ENCODE assay signal across 13 cellular contexts in the genomic region with DNA sequence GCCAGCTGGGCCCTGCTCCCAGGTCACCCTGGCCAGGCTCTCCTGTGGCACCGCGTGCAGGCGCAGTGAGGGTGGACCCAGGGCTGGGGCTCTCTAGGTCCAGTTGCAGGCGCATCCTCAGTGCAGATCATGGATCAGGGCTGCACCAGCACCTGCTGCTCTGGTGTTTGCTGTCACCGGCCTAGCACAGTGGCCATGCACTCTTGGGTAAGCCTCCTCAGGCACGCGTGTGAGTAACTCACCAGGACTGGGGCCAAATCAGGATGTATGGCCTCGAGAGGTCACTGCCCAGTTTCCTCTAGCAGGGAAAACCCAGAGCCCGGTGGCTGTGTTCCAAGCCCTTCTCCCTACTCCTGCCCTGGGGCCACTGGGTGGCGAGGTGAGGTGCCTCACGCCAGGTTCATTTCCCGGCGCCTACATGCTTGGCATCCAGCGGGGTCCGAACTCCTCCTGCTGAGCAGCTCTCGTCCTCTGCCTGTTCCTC. TPM values are rescaled to one million over a fixed set of nuclear protein-coding genes. Genes with fewer than 3 reads are reported as not detected.
DNase-seq lines count a peak whose midpoint lies in the region; TF ChIP-seq lines count a peak whose summit lies in the region.
"Had no signal": no experiment of that assay in that cellular context is flagged by ENCODE, and none has a peak within 500 bp of the region (broad histone marks: within the 10 kb centered on the region; RNA-seq: fewer than 3 reads in every experiment).

No MANE protein-coding gene starts in this region.

- in situ Hi-C loops in GM23248 (cut with MboI): no loop called here
- in situ Hi-C loops in G401 (cut with HindIII; ENCODE audit: low sequenced_read_pairs): no loop called here

- H3K79me2 ChIP-seq in GM23248 (ENCODE audit: insufficient read depth) (no peaks in the 10 kb centered on the region), PC-9 (ENCODE audit: low read depth) (no peaks in the 10 kb centered on the region)

- H3K27ac ChIP-seq in GM23248 (no peak overlapping the region), PC-9 (peak overlapping the region; percentile 72), esophagus muscularis mucosa (replicated peaks in 1 of 4) (no peak overlapping the region)
- H3K27ac ChIP-seq: C4-2B had no signal

- H3K9ac ChIP-seq in GM23248: no peak overlapping the region

- CTCF ChIA-PET in PC-9 (lab: Charles Lee): interaction anchor here (0.5 kb wide), 1 partner anchor 284 kb away, joined by 3 read pairs; no protein-coding TSS in a partner anchor

- no peaks in the 10 kb centered on the region for H3K4me1 ChIP-seq in GM23248 (ENCODE audit: insufficient read depth)
- H3K4me1 ChIP-seq in PC-9 (replicated peaks; ENCODE audit: insufficient read depth): peaks cover 25% of the 10 kb centered on the region
- H3K4me1 ChIP-seq in esophagus muscularis mucosa: peaks cover 0 to 6% (median 5%) of the 10 kb centered on the region in 4 donors

- H3K36me3 ChIP-seq in GM23248 (ENCODE audit: low read depth) (no peaks in the 10 kb centered on the region), PC-9 (ENCODE audit: low read depth) (no peaks in the 10 kb centered on the region), esophagus muscularis mucosa (peaks cover 0 to 8% (median 0%) of the 10 kb centered on the region in 4 donors)

- no peak overlapping the region for H3K27ac Mint-ChIP-seq in nephron progenitor cell

- peaks cover 30% of the 10 kb centered on the region for H3K4me1 Mint-ChIP-seq in nephron progenitor cell

- H3K4me3 ChIP-seq in GM23248 (no peak overlapping the region), PC-9 (peak overlapping the region; percentile 36; the same call in 1 of the 2 replicates), esophagus muscularis mucosa (no peak overlapping the region)

- H4K20me1 ChIP-seq in GM23248 (ENCODE audit: insufficient read depth): no peaks in the 10 kb centered on the region
- no peaks in the 10 kb centered on the region for H4K20me1 ChIP-seq in PC-9 (ENCODE audit: insufficient read depth)

- no TSS peak for BruUV-seq in PC-9 (replicated peaks; lab: Mats Ljungman, UMichigan)

- no peak overlapping the region for H3K4me3 Mint-ChIP-seq in nephron progenitor cell

- H2AFZ ChIP-seq in GM23248 (no peak overlapping the region), PC-9 (peak overlapping the region; percentile 50)

- TF ChIP-seq EP300 in esophagus muscularis mucosa (IDR thresholded peaks at IDR 0.05): no peak

- TF ChIP-seq CTCF in PC-9 (conservative IDR thresholded peaks at IDR 0.05): peak; percentile 24; the same call in 1 of the 2 replicates
- TF ChIP-seq CTCF in esophagus muscularis mucosa (IDR thresholded peaks at IDR 0.05): no peak
- no peak for TF ChIP-seq CTCF in nephron progenitor cell (IDR thresholded peaks at IDR 0.05)

- no peak overlapping the region for H3K4me2 ChIP-seq in GM23248 (ENCODE audit: unreplicated experiment)
- peak overlapping the region; percentile 80 for H3K4me2 ChIP-seq in PC-9

- no peaks in the 10 kb centered on the region for H3K9me3 Mint-ChIP-seq in nephron progenitor cell

- intact Hi-C loops in PC-9 (cut with micrococcal nuclease; ENCODE audit: unreplicated experiment): loop anchor here (2.0 to 5.0 kb wide), 5 partner anchors 37 to 212 kb away; a partner anchor contains a TSS
- intact Hi-C loops in esophagus muscularis mucosa (cut with DNase I): no loop called here

- DNase-seq in GM23248 (peak; percentile 26), PC-9 (peak; percentile 91 to 96), esophagus muscularis mucosa (ENCODE audit: extremely low spot score) (peak; percentile 86), nephron progenitor cell (peak; percentile 1), hypothalamus (lab: John Stamatoyannopoulos, UW) (no peak), G401 (ENCODE audit: low spot score) (no peak), SKM-1 treated with dmso at 0.1 percent for 144 hours (lab: John Stamatoyannopoulos, UW; ENCODE audit: unreplicated experiment) (no peak)
- DNase-seq in stimulated activated CD4-positive, alpha-beta T cell treated with anti-CD3 and anti-CD28 coated beads, Interleukin-1b, Interleukin-23, amount 100 ng/mL, for 48 hours: no peak
- DNase-seq: activated CD4-positive, alpha-beta T cell treated with anti-CD3 and anti-CD28 coated beads for 48 hours; amygdala; NCI-H524 treated with DMSO at 0.1 percent for 48 hours; stimulated activated CD4-positive, alpha-beta T cell treated with anti-CD3 and anti-CD28 coated beads, Interleukin-4, amount 100 ng/mL, for 4 hours had no signal

- H3K36me3 Mint-ChIP-seq in nephron progenitor cell (ENCODE audit: low read depth): no peaks in the 10 kb centered on the region

- POLR2A ChIA-PET in PC-9 (lab: Charles Lee; ENCODE audit: unreplicated experiment): interaction anchor here (0.6 to 0.8 kb wide), 2 partner anchors 82 to 139 kb away, joined by 5 to 10 read pairs; no protein-coding TSS in a partner anchor

- H3K9me3 ChIP-seq in GM23248 (ENCODE audit: low read depth): no peaks in the 10 kb centered on the region
- H3K9me3 ChIP-seq in PC-9 (ENCODE audit: insufficient read depth, low read depth): no peaks in the 10 kb centered on the region
- no peaks in the 10 kb centered on the region for H3K9me3 ChIP-seq in esophagus muscularis mucosa

- H3K9me2 ChIP-seq in GM23248 (ENCODE audit: insufficient read depth) (no peaks in the 10 kb centered on the region), PC-9 (ENCODE audit: insufficient read depth) (no peaks in the 10 kb centered on the region)

- no peak for TF ChIP-seq POLR2A in esophagus muscularis mucosa (IDR thresholded peaks at IDR 0.05; ENCODE audit: low read depth)

- WGBS in GM23248 (ENCODE audit: low coverage in 1 of 2, low lambda C conversion rate in 2 of 2, missing lambda C conversion rate in 2 of 2), 2 experiments: 79 to 80% methylated on average over 16 of the region's 16 CpGs
- WGBS in esophagus muscularis mucosa: 74% methylated on average over 9 of the region's 16 CpGs

- H3K27me3 ChIP-seq in GM23248 (replicated peaks; ENCODE audit: insufficient read depth): peaks cover 6% of the 10 kb centered on the region; the same call in 1 of the 2 replicates
- no peaks in the 10 kb centered on the region for H3K27me3 ChIP-seq in PC-9 (ENCODE audit: insufficient read depth, low read depth)
- no peaks in the 10 kb centered on the region for H3K27me3 ChIP-seq in esophagus muscularis mucosa

- H3K27me3 Mint-ChIP-seq in nephron progenitor cell (ENCODE audit: low read depth, poor library complexity): peaks cover 14% of the 10 kb centered on the region

- H3F3A ChIP-seq in GM23248 (ENCODE audit: insufficient read depth): no peaks in the 10 kb centered on the region
- peaks cover 14% of the 10 kb centered on the region; the same call in 1 of the 2 replicates for H3F3A ChIP-seq in PC-9 (ENCODE audit: insufficient read depth, low read depth)

RNA-seq across cellular contexts. Expression of a gene that starts 45.5 kb away (rescaled TPM):
- total RNA-seq in GM23248 (2014; rRNA removed; shearing (Covaris generic)): 39.6 and 56.0 TPM in 2 replicates
- polyA plus RNA-seq in GM23248 (2016; fragmentation: Nextera tagmentation; extraction: Ambion mirVana): 19.8 and 22.7 TPM in 2 replicates
- total RNA-seq in PC-9 (2021) (59.2 and 67.0 TPM in 2 replicates), esophagus muscularis mucosa (10 to 100 TPM; 31.6 to 68.1 (median 38.9) TPM)
- total RNA-seq in G401 (2014; rRNA removed; shearing (Covaris generic)): 28.9 and 42.9 TPM in 2 replicates

RNA-seq across cellular contexts. Expression of a gene that starts 50.9 kb away (rescaled TPM):
- not detected in 2 replicates for total RNA-seq in GM23248 (2014; rRNA removed; shearing (Covaris generic))
- not detected in 2 replicates for polyA plus RNA-seq in GM23248 (2016; fragmentation: Nextera tagmentation; extraction: Ambion mirVana)
- total RNA-seq in PC-9 (2021) (46.9 and 50.0 TPM in 2 replicates), esophagus muscularis mucosa (10 to 100 TPM; 19.2 to 39.9 (median 25.9) TPM)
- total RNA-seq in G401 (2014; rRNA removed; shearing (Covaris generic)): not detected in 2 replicates

Comparison
In these comparisons a context has a peak if more than half of its experiments do, and no peak if none do; other contexts are left out.
1. DNase-seq: peak in GM23248 (single experiment), PC-9 (2 of 2), esophagus muscularis mucosa (single experiment) and nephron progenitor cell (single experiment); none in hypothalamus (0 of 51), stimulated activated CD4-positive, alpha-beta T cell treated with anti-CD3 and anti-CD28 coated beads, Interleukin-1b, Interleukin-23, amount 100 ng/mL, for 48 hours (single experiment), G401 (single experiment) and SKM-1 treated with dmso at 0.1 percent for 144 hours (single experiment).
2. RNA of a gene that starts 50.9 kb away (total RNA-seq): 46.9 to 50.0 TPM in PC-9 and 19.2 to 39.9 TPM in esophagus muscularis mucosa; not detected in GM23248 and not detected in G401; every median in the first group is over 10 times any median in the second.